ENCODE assay signal across 8 cellular contexts in genomic region chr19:29811125-29812079, GRCh38. TPM values are rescaled to one million over a fixed set of nuclear protein-coding genes. Genes with fewer than 3 reads are reported as not detected.
DNase-seq lines count a peak whose midpoint lies in the region; ATAC-seq, FAIRE-seq and TF ChIP-seq lines count a peak whose summit lies in the region.

TSS of gene CCNE1 (plus strand) at chr19:29811991. CDS start at chr19:29812556, 565 bp downstream.

- no peaks in the 10 kb centered on the region for H4K20me1 ChIP-seq in fibroblast of lung (ENCODE audit: control insufficient read depth, extremely low read depth, insufficient read depth, low read length)

- peak within 1 kb of the TSS; percentile 83 to 91 (median 89) for H3K4me3 Mint-ChIP-seq in naive thymus-derived CD8-positive, alpha-beta T cell
- peak within 1 kb of the TSS; percentile 74 for H3K4me3 Mint-ChIP-seq in stimulated activated memory B cell treated with anti-CD40 and anti-IgM and Interleukin-4, amounts not matched to agents 10 μg/mL and 1 μg/mL and 100 μg/mL, for 72 hours

- no peaks in the 10 kb centered on the region for H3K27me3 Mint-ChIP-seq in naive thymus-derived CD8-positive, alpha-beta T cell
- no peaks in the 10 kb centered on the region for H3K27me3 Mint-ChIP-seq in stimulated activated memory B cell treated with anti-CD40 and anti-IgM and Interleukin-4, amounts not matched to agents 10 μg/mL and 1 μg/mL and 100 μg/mL, for 72 hours

- no peaks in the 10 kb centered on the region for H3K79me2 ChIP-seq in fibroblast of lung (ENCODE audit: control insufficient read depth, insufficient read depth, low read length)

- peaks cover 6 to 18% (median 16%) of the 10 kb centered on the region in 4 donors for H3K4me1 Mint-ChIP-seq in naive thymus-derived CD8-positive, alpha-beta T cell
- H3K4me1 Mint-ChIP-seq in stimulated activated memory B cell treated with anti-CD40 and anti-IgM and Interleukin-4, amounts not matched to agents 10 μg/mL and 1 μg/mL and 100 μg/mL, for 72 hours: peaks cover 24% of the 10 kb centered on the region

- H3K36me3 ChIP-seq in fibroblast of lung (ENCODE audit: control insufficient read depth, insufficient read depth, low read length): no peaks in the 10 kb centered on the region

- H3K9me3 Mint-ChIP-seq in naive thymus-derived CD8-positive, alpha-beta T cell: no peaks in the 10 kb centered on the region
- no peaks in the 10 kb centered on the region for H3K9me3 Mint-ChIP-seq in stimulated activated memory B cell treated with anti-CD40 and anti-IgM and Interleukin-4, amounts not matched to agents 10 μg/mL and 1 μg/mL and 100 μg/mL, for 72 hours

- no peaks in the 10 kb centered on the region for H3K9me3 ChIP-seq in fibroblast of lung (ENCODE audit: control insufficient read depth, insufficient read depth, low read depth, low read length)

- DNase-seq in DMS53 treated with DMSO at 0.1 percent for 48 hours (lab: John Stamatoyannopoulos, UW; ENCODE audit: unreplicated experiment) (peak; percentile 63), RCC 7860 (ENCODE audit: low spot score) (peak; percentile 52), activated T-helper 1 cell treated with Interleukin-2 at 50 U/mL for 16 hours (ENCODE audit: low read depth) (peak; percentile 94), fibroblast of lung (ENCODE audit: low read depth in 2 of 2) (peak; percentile 75 to 80)
- DNase-seq in Jurkat, Clone E6-1 (ENCODE audit: low read depth, low spot score): peak; percentile 47
- DNase-seq in naive thymus-derived CD8-positive, alpha-beta T cell: peak; percentile 83 to 99 (median 92)

- peak; percentile 71 for ATAC-seq in GM21576 (IDR thresholded peaks at IDR 0.05; ENCODE audit: unreplicated experiment)
- ATAC-seq in naive thymus-derived CD8-positive, alpha-beta T cell: peak; percentile 88 to 90
- peak; percentile 94 for ATAC-seq in stimulated activated memory B cell treated with anti-CD40 and anti-IgM and Interleukin-4, amounts not matched to agents 10 μg/mL and 1 μg/mL and 100 μg/mL, for 72 hours

- no peaks in the 10 kb centered on the region for H3K27me3 ChIP-seq in fibroblast of lung (ENCODE audit: control insufficient read depth, insufficient read depth, low read length)

- peak within 1 kb of the TSS; percentile 36 for H2AFZ ChIP-seq in fibroblast of lung (ENCODE audit: low read length)

- peak within 1 kb of the TSS; percentile 59 for H3K4me2 ChIP-seq in fibroblast of lung (ENCODE audit: extremely low read depth, insufficient read depth, low read length)

- no peaks in the 10 kb centered on the region for H3K4me1 ChIP-seq in fibroblast of lung (ENCODE audit: control insufficient read depth, extremely low read depth, insufficient read depth, low read length)

- peak within 1 kb of the TSS; percentile 68 for H3K4me3 ChIP-seq in Jurkat, Clone E6-1 (ENCODE audit: low read length)
- peak within 1 kb of the TSS; percentile 35 to 57 (median 41) for H3K4me3 ChIP-seq in fibroblast of lung (replicated peaks in 1 of 4; ENCODE audit: control extremely low read depth in 1 of 4, insufficient read depth in 1 of 4, low read depth in 3 of 4, low read length in 4 of 4)

- peak within 1 kb of the TSS; percentile 75 to 94 (median 90) for H3K27ac Mint-ChIP-seq in naive thymus-derived CD8-positive, alpha-beta T cell
- peak within 1 kb of the TSS; percentile 83 for H3K27ac Mint-ChIP-seq in stimulated activated memory B cell treated with anti-CD40 and anti-IgM and Interleukin-4, amounts not matched to agents 10 μg/mL and 1 μg/mL and 100 μg/mL, for 72 hours

- POLR2A ChIA-PET in naive thymus-derived CD8-positive, alpha-beta T cell (lab: Charles Lee): interaction anchor here (0.6 to 5.8 kb wide), 4 partner anchors 19 to 34 kb away, joined by 4 to 28 read pairs (median 5); no protein-coding TSS in a partner anchor

- no peak within 1 kb of the TSS for H3K27ac ChIP-seq in fibroblast of lung (ENCODE audit: insufficient read depth, low read length)

- H3K9ac ChIP-seq in fibroblast of lung (ENCODE audit: insufficient read depth, low read length): peak within 1 kb of the TSS; percentile 42

- TF ChIP-seq CTCF in fibroblast of lung (conservative IDR thresholded peaks at IDR 0.05 in 1 of 2, IDR thresholded peaks at IDR 0.05 in 1 of 2; ENCODE audit: low read depth in 1 of 2, low read length in 2 of 2): no peak

- FAIRE-seq in RCC 7860 (lab: Jason Lieb, UNC): no peak

- H3K36me3 Mint-ChIP-seq in naive thymus-derived CD8-positive, alpha-beta T cell: no peaks in the 10 kb centered on the region
- H3K36me3 Mint-ChIP-seq in stimulated activated memory B cell treated with anti-CD40 and anti-IgM and Interleukin-4, amounts not matched to agents 10 μg/mL and 1 μg/mL and 100 μg/mL, for 72 hours: no peaks in the 10 kb centered on the region

RNA-seq across cellular contexts. Expression of gene CCNE1, which starts in this region (rescaled TPM):
- 21.5 TPM for polyA plus RNA-seq in Jurkat, Clone E6-1 (2012; ENCODE audit: insufficient read depth, insufficient read length)
- 3.9 and 4.8 TPM in 2 replicates for total RNA-seq in fibroblast of lung
- polyA plus RNA-seq in fibroblast of lung: 5.3 and 9.3 TPM in 2 replicates
- polyA plus RNA-seq in fibroblast of lung (2012): 3.0 and 6.0 TPM in 2 replicates
- polyA minus RNA-seq in fibroblast of lung (ENCODE audit: low replicate concordance): 1.4 TPM in 1 of 2 replicates, not detected in the other
- total RNA-seq in naive thymus-derived CD8-positive, alpha-beta T cell: 1 to 10 TPM; 6.4 to 8.8 TPM
- 1 to 10 TPM; 1.5 to 3.7 (median 2.6) TPM for polyA plus RNA-seq in naive thymus-derived CD8-positive, alpha-beta T cell
